In the genomic region with DNA sequence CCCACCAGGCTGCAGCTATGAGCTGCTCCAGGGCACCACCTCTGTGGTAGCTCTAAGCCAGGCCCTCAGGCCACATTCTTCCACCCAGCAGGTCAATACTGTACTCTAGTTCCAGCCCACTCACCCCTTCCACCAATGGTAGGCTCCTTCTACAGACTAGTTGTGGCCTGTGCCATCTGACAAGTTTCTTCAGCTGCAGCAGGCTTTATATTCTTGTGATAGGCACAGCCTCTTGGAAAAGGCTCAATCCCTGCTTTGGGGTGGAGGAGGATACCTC, we compare ENCODE assay signal across 12 cellular contexts. TPM values are rescaled to one million over a fixed set of nuclear protein-coding genes. Genes with fewer than 3 reads are reported as not detected.
DNase-seq lines count a peak whose midpoint lies in the region; ATAC-seq and TF ChIP-seq lines count a peak whose summit lies in the region.
"Had no signal": no experiment of that assay in that cellular context is flagged by ENCODE, and none has a peak within 500 bp of the region (broad histone marks: within the 10 kb centered on the region; RNA-seq: fewer than 3 reads in every experiment).

No MANE protein-coding gene starts in this region.

- no peaks in the 10 kb centered on the region for H3K9me3 Mint-ChIP-seq in natural killer cell
- peaks cover 10% of the 10 kb centered on the region for H3K9me3 Mint-ChIP-seq in osteocyte (ENCODE audit: unreplicated experiment)

- H3K27me3 Mint-ChIP-seq in natural killer cell (ENCODE audit: low read depth in 2 of 2) (no peaks in the 10 kb centered on the region), osteocyte (ENCODE audit: unreplicated experiment) (no peaks in the 10 kb centered on the region)

- no peak overlapping the region for H3K4me3 ChIP-seq in foreskin fibroblast (ENCODE audit: low read depth in 1 of 2, low read length in 2 of 2)
- H3K4me3 ChIP-seq: GM23248, left lung had no signal

- H3K4me3 Mint-ChIP-seq in natural killer cell, result no peak overlapping the region
- H3K4me3 Mint-ChIP-seq in osteocyte (ENCODE audit: unreplicated experiment), result no peak overlapping the region

- H3K36me3 Mint-ChIP-seq in natural killer cell (no peaks in the 10 kb centered on the region), osteocyte (ENCODE audit: unreplicated experiment) (peaks cover 9% of the 10 kb centered on the region)

- ATAC-seq in GM19324 (IDR thresholded peaks at IDR 0.05; ENCODE audit: low FRiP score, unreplicated experiment), result peak; percentile 80
- ATAC-seq in HG02678 (IDR thresholded peaks at IDR 0.05; ENCODE audit: unreplicated experiment), result peak; percentile 74
- ATAC-seq in HG03575 (IDR thresholded peaks at IDR 0.05; ENCODE audit: extremely low read depth, insufficient number of reproducible peaks, low FRiP score, unreplicated experiment), result peak; percentile 29
- peak in 2 of 3 donors; percentile 32 to 39 for ATAC-seq in natural killer cell
- ATAC-seq: left lung, SK-N-SH treated with all-trans-retinoic acid at 6 μM for 48 hours had no signal

- TF ChIP-seq CTCF in natural killer cell (IDR thresholded peaks at IDR 0.05), result no peak
- TF ChIP-seq CTCF in foreskin fibroblast (IDR thresholded peaks at IDR 0.05; ENCODE audit: low read depth, low read length), result no peak
- no peak for TF ChIP-seq CTCF in osteocyte (IDR thresholded peaks at IDR 0.05)

- H3K4me1 Mint-ChIP-seq in natural killer cell, result peaks cover 72 to 75% of the 10 kb centered on the region in 2 donors
- peaks cover 9% of the 10 kb centered on the region for H3K4me1 Mint-ChIP-seq in osteocyte (ENCODE audit: unreplicated experiment)

- no peak for DNase-seq in natural killer cell
- no peak for DNase-seq in pons (ENCODE audit: low spot score)
- DNase-seq in foreskin fibroblast, result no peak
- DNase-seq in osteocyte (ENCODE audit: extremely low spot score, unreplicated experiment), result no peak
- DNase-seq: DND-41, GM23248, left lung, NCI-H446 treated with DMSO at 0.1 percent for 48 hours had no signal

- peak overlapping the region; percentile 63 to 77 for H3K27ac Mint-ChIP-seq in natural killer cell
- H3K27ac Mint-ChIP-seq in osteocyte (ENCODE audit: unreplicated experiment), result no peak overlapping the region

- intact Hi-C loops in natural killer cell (cut with micrococcal nuclease), result no loop called here

RNA-seq across cellular contexts. Expression of gene MICU2, which starts 8.5 kb away (rescaled TPM):
- total RNA-seq in natural killer cell, result 10 to 100 TPM; 40.2 to 47.1 (median 41.4) TPM
- total RNA-seq in osteocyte, result 31.0 and 31.6 TPM in 2 replicates

Comparison
In these comparisons a context has a peak if more than half of its experiments do, and no peak if none do; other contexts are left out.
1. ATAC-seq: peak in every context shown above with its lines; median percentile 80 in GM19324; 74 in HG02678; 36 in natural killer cell; 29 in HG03575.